In the genomic region with DNA sequence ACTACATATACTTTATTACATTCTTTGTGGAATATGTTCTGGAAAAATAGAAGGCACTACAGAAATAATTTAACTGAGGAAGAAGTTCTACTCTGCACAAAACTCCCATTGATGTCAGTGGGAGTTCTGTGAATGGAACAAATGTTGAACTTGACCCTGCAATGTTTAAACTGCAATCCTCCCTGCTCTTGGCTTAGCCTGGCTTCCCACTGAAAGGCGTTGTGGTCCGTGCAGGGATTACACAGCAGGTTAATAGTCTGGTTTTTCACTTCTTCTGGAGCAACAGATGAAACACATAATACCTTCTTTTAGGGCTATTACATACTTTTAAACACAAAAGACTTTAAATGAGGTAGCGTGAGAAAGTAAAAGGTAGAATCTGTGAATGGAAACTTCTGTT, we compare ENCODE assay signal across 2 cellular contexts.
A peak's percentile ranks its signal among the peaks of the same experiment; 100 is the strongest.
TF ChIP-seq lines count a peak whose summit lies in the region.

No MANE protein-coding gene starts in this region.

TF ChIP-seq in IMR-90, 13 proteins besides CTCF, POLR2A, EP300 and RAD21:
- TF ChIP-seq SMC3 (IDR thresholded peaks at IDR 0.05; ENCODE audit: low read depth, low read length) (no peak), RFX5 (IDR thresholded peaks at IDR 0.05; ENCODE audit: low read depth, low read length) (no peak), NFE2L2 (IDR thresholded peaks at IDR 0.05; ENCODE audit: low read depth, low read length) (no peak), CEBPB (IDR thresholded peaks at IDR 0.05; ENCODE audit: low read depth, low read length) (no peak)

TF ChIP-seq in liver, 16 proteins besides CTCF, POLR2A, EP300 and RAD21:
- TF ChIP-seq, protein P1, sequence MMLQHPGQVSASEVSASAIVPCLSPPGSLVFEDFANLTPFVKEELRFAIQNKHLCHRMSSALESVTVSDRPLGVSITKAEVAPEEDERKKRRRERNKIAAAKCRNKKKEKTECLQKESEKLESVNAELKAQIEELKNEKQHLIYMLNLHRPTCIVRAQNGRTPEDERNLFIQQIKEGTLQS (IDR thresholded peaks at IDR 0.05), result no peak
- TF ChIP-seq FOXA1 (IDR thresholded peaks at IDR 0.05) (peak; percentile 15), RXRA (IDR thresholded peaks at IDR 0.05) (peak; percentile 62 to 71), NR2F2 (IDR thresholded peaks at IDR 0.05) (no peak), FOXA2 (IDR thresholded peaks at IDR 0.05) (no peak), HNF4G (IDR thresholded peaks at IDR 0.05) (no peak), HNF4A (conservative IDR thresholded peaks at IDR 0.05) (peak; percentile 52 to 53), TAF1 (conservative IDR thresholded peaks at IDR 0.05) (no peak), EGR1 (IDR thresholded peaks at IDR 0.05; ENCODE audit: low read depth in 2 of 2) (peak in 1 of 2 donors; percentile 51), YY1 (IDR thresholded peaks at IDR 0.05) (no peak), JUND (IDR thresholded peaks at IDR 0.05) (no peak), SP1 (IDR thresholded peaks at IDR 0.05) (peak; percentile 52), GABPA (IDR thresholded peaks at IDR 0.05 in 1 of 2, conservative IDR thresholded peaks at IDR 0.05 in 1 of 2) (no peak)
- TF ChIP-seq, protein P2, sequence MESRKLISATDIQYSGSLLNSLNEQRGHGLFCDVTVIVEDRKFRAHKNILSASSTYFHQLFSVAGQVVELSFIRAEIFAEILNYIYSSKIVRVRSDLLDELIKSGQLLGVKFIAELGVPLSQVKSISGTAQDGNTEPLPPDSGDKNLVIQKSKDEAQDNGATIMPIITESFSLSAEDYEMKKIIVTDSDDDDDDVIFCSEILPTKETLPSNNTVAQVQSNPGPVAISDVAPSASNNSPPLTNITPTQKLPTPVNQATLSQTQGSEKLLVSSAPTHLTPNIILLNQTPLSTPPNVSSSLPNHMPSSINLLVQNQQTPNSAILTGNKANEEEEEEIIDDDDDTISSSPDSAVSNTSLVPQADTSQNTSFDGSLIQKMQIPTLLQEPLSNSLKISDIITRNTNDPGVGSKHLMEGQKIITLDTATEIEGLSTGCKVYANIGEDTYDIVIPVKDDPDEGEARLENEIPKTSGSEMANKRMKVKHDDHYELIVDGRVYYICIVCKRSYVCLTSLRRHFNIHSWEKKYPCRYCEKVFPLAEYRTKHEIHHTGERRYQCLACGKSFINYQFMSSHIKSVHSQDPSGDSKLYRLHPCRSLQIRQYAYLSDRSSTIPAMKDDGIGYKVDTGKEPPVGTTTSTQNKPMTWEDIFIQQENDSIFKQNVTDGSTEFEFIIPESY (IDR thresholded peaks at IDR 0.05), result no peak
- TF ChIP-seq, protein P3, sequence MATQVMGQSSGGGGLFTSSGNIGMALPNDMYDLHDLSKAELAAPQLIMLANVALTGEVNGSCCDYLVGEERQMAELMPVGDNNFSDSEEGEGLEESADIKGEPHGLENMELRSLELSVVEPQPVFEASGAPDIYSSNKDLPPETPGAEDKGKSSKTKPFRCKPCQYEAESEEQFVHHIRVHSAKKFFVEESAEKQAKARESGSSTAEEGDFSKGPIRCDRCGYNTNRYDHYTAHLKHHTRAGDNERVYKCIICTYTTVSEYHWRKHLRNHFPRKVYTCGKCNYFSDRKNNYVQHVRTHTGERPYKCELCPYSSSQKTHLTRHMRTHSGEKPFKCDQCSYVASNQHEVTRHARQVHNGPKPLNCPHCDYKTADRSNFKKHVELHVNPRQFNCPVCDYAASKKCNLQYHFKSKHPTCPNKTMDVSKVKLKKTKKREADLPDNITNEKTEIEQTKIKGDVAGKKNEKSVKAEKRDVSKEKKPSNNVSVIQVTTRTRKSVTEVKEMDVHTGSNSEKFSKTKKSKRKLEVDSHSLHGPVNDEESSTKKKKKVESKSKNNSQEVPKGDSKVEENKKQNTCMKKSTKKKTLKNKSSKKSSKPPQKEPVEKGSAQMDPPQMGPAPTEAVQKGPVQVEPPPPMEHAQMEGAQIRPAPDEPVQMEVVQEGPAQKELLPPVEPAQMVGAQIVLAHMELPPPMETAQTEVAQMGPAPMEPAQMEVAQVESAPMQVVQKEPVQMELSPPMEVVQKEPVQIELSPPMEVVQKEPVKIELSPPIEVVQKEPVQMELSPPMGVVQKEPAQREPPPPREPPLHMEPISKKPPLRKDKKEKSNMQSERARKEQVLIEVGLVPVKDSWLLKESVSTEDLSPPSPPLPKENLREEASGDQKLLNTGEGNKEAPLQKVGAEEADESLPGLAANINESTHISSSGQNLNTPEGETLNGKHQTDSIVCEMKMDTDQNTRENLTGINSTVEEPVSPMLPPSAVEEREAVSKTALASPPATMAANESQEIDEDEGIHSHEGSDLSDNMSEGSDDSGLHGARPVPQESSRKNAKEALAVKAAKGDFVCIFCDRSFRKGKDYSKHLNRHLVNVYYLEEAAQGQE (IDR thresholded peaks at IDR 0.05), result no peak
- TF ChIP-seq, protein P4, sequence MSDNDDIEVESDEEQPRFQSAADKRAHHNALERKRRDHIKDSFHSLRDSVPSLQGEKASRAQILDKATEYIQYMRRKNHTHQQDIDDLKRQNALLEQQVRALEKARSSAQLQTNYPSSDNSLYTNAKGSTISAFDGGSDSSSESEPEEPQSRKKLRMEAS (IDR thresholded peaks at IDR 0.05), result no peak
